In genomic region chr1:14366361-14367018, GRCh38 we compare ENCODE assay signal across 11 cellular contexts.
DNase-seq lines count a peak whose midpoint lies in the region; TF ChIP-seq lines count a peak whose summit lies in the region.
"Had no signal": no experiment of that assay in that cellular context is flagged by ENCODE, and none has a peak within 500 bp of the region (broad histone marks: within the 10 kb centered on the region; RNA-seq: fewer than 3 reads in every experiment).

No MANE protein-coding gene starts in this region.

- H3K4me3 Mint-ChIP-seq in brain (peak overlapping the region in 4 of 5 experiments; percentile 5 to 67 (median 33)), type B pancreatic cell (no peak overlapping the region)

- H3K36me3 Mint-ChIP-seq in brain (no peaks in the 10 kb centered on the region), type B pancreatic cell (no peaks in the 10 kb centered on the region)

- intact Hi-C loops in prostate gland (cut with DNase I) = no loop called here

- no peaks in the 10 kb centered on the region for H3K4me1 ChIP-seq in BE2C
- H3K4me1 ChIP-seq in prostate gland (replicated peaks) = no peaks in the 10 kb centered on the region

- H3K27ac Mint-ChIP-seq in brain (peak overlapping the region; percentile 36 to 80 (median 78)), type B pancreatic cell (no peak overlapping the region)

- H3K9me3 ChIP-seq in BE2C = no peaks in the 10 kb centered on the region
- no peaks in the 10 kb centered on the region for H3K9me3 ChIP-seq in prostate gland
- H3K9me3 ChIP-seq: adrenal gland had no signal

- H3K27ac ChIP-seq in prostate gland = no peak overlapping the region
- H3K27ac ChIP-seq: adrenal gland had no signal

- no peaks in the 10 kb centered on the region for H3K27me3 Mint-ChIP-seq in brain
- peaks cover 18% of the 10 kb centered on the region for H3K27me3 Mint-ChIP-seq in type B pancreatic cell

- H3K36me3 ChIP-seq in BE2C = no peaks in the 10 kb centered on the region
- no peaks in the 10 kb centered on the region for H3K36me3 ChIP-seq in prostate gland
- H3K36me3 ChIP-seq: adrenal gland had no signal

- H3K4me3 ChIP-seq in BE2C (ENCODE audit: low read depth, low read length) (no peak overlapping the region), prostate gland (no peak overlapping the region)
- H3K4me3 ChIP-seq: skin epidermis had no signal

- peaks cover 49% of the 10 kb centered on the region for H3K4me1 Mint-ChIP-seq in brain
- peaks cover 22% of the 10 kb centered on the region for H3K4me1 Mint-ChIP-seq in type B pancreatic cell (ENCODE audit: unreplicated experiment)

- peak; percentile 18 to 54 for TF ChIP-seq CTCF in brain (conservative IDR thresholded peaks at IDR 0.05)
- peak; percentile 42 for TF ChIP-seq CTCF in type B pancreatic cell (conservative IDR thresholded peaks at IDR 0.05)
- TF ChIP-seq CTCF in BE2C (IDR thresholded peaks at IDR 0.05; ENCODE audit: low read depth, low read length) = no peak
- no peak for TF ChIP-seq CTCF in prostate gland (IDR thresholded peaks at IDR 0.05)

- no peaks in the 10 kb centered on the region for H3K27me3 ChIP-seq in BE2C
- H3K27me3 ChIP-seq in prostate gland (replicated peaks; ENCODE audit: insufficient read depth) = peaks cover 5% of the 10 kb centered on the region

- 26% methylated on average over 16 of the region's 16 CpGs for WGBS in prostate gland

- peaks cover 4 to 15% (median 13%) of the 10 kb centered on the region in 5 experiments for H3K9me3 Mint-ChIP-seq in brain
- peaks cover 5% of the 10 kb centered on the region for H3K9me3 Mint-ChIP-seq in type B pancreatic cell

- peak; percentile 27 for DNase-seq in NCI-H748 (lab: John Stamatoyannopoulos, UW; ENCODE audit: unreplicated experiment)
- no peak for DNase-seq in NCI-H748 treated with DMSO at 0.1 percent for 48 hours (lab: John Stamatoyannopoulos, UW)
- peak; percentile 74 for DNase-seq in iPS-NIHi11 (ENCODE audit: low spot score)
- no peak for DNase-seq in type B pancreatic cell (ENCODE audit: extremely low spot score, unreplicated experiment)
- no peak for DNase-seq in BE2C
- no peak for DNase-seq in prostate gland (ENCODE audit: low spot score)
- no peak for DNase-seq in NOMO-1 treated with dmso at 0.1 percent for 144 hours (lab: John Stamatoyannopoulos, UW; ENCODE audit: unreplicated experiment)
- DNase-seq: NK-92 treated with Interleukin-12 subunit alpha and Interleukin-12 subunit beta, amount 100 ng/mL, for 24 hours had no signal

- no peak for TF ChIP-seq POLR2A in prostate gland (IDR thresholded peaks at IDR 0.05)

Comparison
In these comparisons a context has a peak if more than half of its experiments do, and no peak if none do; other contexts are left out.
1. DNase-seq: peak in NCI-H748 (single experiment) and iPS-NIHi11 (single experiment); none in NCI-H748 treated with DMSO at 0.1 percent for 48 hours (single experiment), type B pancreatic cell (single experiment), BE2C (single experiment), prostate gland (single experiment) and NOMO-1 treated with dmso at 0.1 percent for 144 hours (single experiment).
2. CTCF ChIP-seq: peak in brain (2 of 2) and type B pancreatic cell (single experiment); none in BE2C (single experiment) and prostate gland (0 of 4).